In the genomic region with DNA sequence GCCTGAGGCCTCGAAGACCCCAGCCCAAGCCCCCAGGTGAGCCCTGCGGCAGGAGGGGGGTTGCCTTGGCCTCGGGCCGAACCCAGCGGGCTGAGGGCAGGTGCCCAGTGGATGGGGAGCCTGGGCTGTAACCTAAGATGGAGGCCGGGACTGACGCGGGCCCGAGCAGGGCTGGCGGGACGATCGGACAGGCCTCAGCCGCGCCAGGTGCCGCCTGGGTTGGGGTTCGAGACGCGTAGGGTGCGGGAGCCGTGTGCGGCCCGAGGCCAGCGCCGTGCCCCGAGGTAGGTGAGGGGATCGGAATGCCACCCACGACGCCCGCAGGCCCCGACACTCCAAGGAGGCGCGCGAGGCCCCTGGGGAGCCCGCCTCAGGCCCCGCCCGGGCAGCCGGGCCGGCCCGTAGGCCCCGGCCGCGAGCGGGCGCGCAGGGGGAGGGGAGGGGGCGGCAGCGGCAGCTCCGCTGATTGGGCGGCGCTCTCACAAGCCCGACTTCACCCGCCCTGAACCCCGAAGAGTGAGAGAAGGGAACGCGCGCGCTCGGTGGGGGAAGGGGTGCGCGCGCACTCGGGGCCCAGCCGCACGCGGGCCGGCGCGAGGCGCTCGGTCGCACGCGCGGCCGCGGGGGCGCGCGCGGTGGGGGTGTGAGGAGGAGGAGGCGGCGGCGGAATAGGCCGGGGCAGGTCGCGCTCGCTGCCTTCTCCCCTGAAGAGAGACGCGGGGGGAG, we compare ENCODE assay signal across 8 cellular contexts. TPM values are rescaled to one million over a fixed set of nuclear protein-coding genes. Genes with fewer than 3 reads are reported as not detected.
DNase-seq lines count a peak whose midpoint lies in the region; ATAC-seq and TF ChIP-seq lines count a peak whose summit lies in the region.

A gene with protein sequence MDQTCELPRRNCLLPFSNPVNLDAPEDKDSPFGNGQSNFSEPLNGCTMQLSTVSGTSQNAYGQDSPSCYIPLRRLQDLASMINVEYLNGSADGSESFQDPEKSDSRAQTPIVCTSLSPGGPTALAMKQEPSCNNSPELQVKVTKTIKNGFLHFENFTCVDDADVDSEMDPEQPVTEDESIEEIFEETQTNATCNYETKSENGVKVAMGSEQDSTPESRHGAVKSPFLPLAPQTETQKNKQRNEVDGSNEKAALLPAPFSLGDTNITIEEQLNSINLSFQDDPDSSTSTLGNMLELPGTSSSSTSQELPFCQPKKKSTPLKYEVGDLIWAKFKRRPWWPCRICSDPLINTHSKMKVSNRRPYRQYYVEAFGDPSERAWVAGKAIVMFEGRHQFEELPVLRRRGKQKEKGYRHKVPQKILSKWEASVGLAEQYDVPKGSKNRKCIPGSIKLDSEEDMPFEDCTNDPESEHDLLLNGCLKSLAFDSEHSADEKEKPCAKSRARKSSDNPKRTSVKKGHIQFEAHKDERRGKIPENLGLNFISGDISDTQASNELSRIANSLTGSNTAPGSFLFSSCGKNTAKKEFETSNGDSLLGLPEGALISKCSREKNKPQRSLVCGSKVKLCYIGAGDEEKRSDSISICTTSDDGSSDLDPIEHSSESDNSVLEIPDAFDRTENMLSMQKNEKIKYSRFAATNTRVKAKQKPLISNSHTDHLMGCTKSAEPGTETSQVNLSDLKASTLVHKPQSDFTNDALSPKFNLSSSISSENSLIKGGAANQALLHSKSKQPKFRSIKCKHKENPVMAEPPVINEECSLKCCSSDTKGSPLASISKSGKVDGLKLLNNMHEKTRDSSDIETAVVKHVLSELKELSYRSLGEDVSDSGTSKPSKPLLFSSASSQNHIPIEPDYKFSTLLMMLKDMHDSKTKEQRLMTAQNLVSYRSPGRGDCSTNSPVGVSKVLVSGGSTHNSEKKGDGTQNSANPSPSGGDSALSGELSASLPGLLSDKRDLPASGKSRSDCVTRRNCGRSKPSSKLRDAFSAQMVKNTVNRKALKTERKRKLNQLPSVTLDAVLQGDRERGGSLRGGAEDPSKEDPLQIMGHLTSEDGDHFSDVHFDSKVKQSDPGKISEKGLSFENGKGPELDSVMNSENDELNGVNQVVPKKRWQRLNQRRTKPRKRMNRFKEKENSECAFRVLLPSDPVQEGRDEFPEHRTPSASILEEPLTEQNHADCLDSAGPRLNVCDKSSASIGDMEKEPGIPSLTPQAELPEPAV (N-terminal part only) (plus strand): TSS at position 655 of the 726 bp plus-strand sequence. CDS start 1,331 bp downstream, outside the sequence.

- peak within 1 kb of the TSS; percentile 82 for H3K4me2 ChIP-seq in osteoblast (ENCODE audit: insufficient read depth, low read length)

- peaks cover 28% of the 10 kb centered on the region for H3K4me1 ChIP-seq in osteoblast (ENCODE audit: insufficient read depth, low read length)

- peak; percentile 56 for ATAC-seq in GM19467 (IDR thresholded peaks at IDR 0.05; ENCODE audit: unreplicated experiment)

- peaks cover 36% of the 10 kb centered on the region for H3K79me2 ChIP-seq in osteoblast (ENCODE audit: insufficient read depth, low read length)

- H3K9me3 ChIP-seq in SK-N-MC (ENCODE audit: low read depth, low read length) (no peaks in the 10 kb centered on the region), osteoblast (ENCODE audit: low read depth, low read length) (no peaks in the 10 kb centered on the region)

- TF ChIP-seq CTCF in osteoblast (IDR thresholded peaks at IDR 0.05; ENCODE audit: extremely low read depth, low read depth, low read length) = no peak

- H2AFZ ChIP-seq in osteoblast (ENCODE audit: low read length) = peak within 1 kb of the TSS; percentile 88

- H3K27me3 ChIP-seq in osteoblast (ENCODE audit: insufficient read depth, low read length) = no peaks in the 10 kb centered on the region

- H3K4me3 ChIP-seq in SK-N-MC (peak within 1 kb of the TSS; percentile 92), osteoblast (ENCODE audit: insufficient read depth, low read length) (peak within 1 kb of the TSS; percentile 80)

- H3K36me3 ChIP-seq in SK-N-MC (ENCODE audit: insufficient read depth, low read length) = peaks cover 34% of the 10 kb centered on the region
- peaks cover 28% of the 10 kb centered on the region for H3K36me3 ChIP-seq in osteoblast (ENCODE audit: insufficient read depth, low read length)

- H3K9ac ChIP-seq in SK-N-MC (ENCODE audit: insufficient read length) = peak within 1 kb of the TSS; percentile 91

- DNase-seq in COR-L47 (lab: John Stamatoyannopoulos, UW) = peak; percentile 58
- no peak for DNase-seq in HT1080 (ENCODE audit: low read depth)
- no peak for DNase-seq in SK-N-MC (ENCODE audit: low read depth, low spot score)
- peak; percentile 91 for DNase-seq in activated naive CD4-positive, alpha-beta T cell treated with anti-CD3 and anti-CD28 coated beads, Interleukin-2, amount 50 U/mL, for 16 hours
- no peak for DNase-seq in glomerular endothelial cell (ENCODE audit: extremely low read depth, low read depth, low spot score)
- peak; percentile 99 for DNase-seq in osteoblast (ENCODE audit: insufficient read length, low spot score, missing footprints)

- H4K20me1 ChIP-seq in osteoblast (ENCODE audit: insufficient read depth, low read length) = peaks cover 12% of the 10 kb centered on the region

- H3K27ac ChIP-seq in SK-N-MC (peak within 1 kb of the TSS; percentile 71), osteoblast (ENCODE audit: low read depth, low read length) (peak within 1 kb of the TSS; percentile 63), temporal lobe (ENCODE audit: low read depth, low read length) (peak within 1 kb of the TSS; percentile 95)

RNA-seq across cellular contexts. Expression of the gene that starts here (rescaled TPM):
- total RNA-seq in HT1080 (2014; rRNA removed; shearing (Covaris generic)) = 14.3 and 18.3 TPM in 2 replicates
- polyA plus RNA-seq in HT1080 (2015; cell fraction: cytosol; rRNA removed) = 7.0 and 9.4 TPM in 2 replicates
- 13.8 and 15.2 TPM in 2 replicates for polyA plus RNA-seq in HT1080 (2015; cell fraction: nucleus; rRNA removed)
- total RNA-seq in glomerular endothelial cell (26.4 and 40.0 TPM in 2 replicates), osteoblast (48.6 and 53.2 TPM in 2 replicates), temporal lobe (54.8 TPM)

Comparison
In these comparisons a context has a peak if more than half of its experiments do, and no peak if none do; other contexts are left out.
1. DNase-seq: peak in COR-L47 (single experiment), activated naive CD4-positive, alpha-beta T cell treated with anti-CD3 and anti-CD28 coated beads, Interleukin-2, amount 50 U/mL, for 16 hours (single experiment) and osteoblast (single experiment); none in HT1080 (single experiment), SK-N-MC (single experiment) and glomerular endothelial cell (single experiment).
2. Peak in every context shown above with its lines, with median percentiles within 50 percentile points of each other: H3K27ac ChIP-seq.